ENCODE assay signal across 7 cellular contexts in the genomic region with DNA sequence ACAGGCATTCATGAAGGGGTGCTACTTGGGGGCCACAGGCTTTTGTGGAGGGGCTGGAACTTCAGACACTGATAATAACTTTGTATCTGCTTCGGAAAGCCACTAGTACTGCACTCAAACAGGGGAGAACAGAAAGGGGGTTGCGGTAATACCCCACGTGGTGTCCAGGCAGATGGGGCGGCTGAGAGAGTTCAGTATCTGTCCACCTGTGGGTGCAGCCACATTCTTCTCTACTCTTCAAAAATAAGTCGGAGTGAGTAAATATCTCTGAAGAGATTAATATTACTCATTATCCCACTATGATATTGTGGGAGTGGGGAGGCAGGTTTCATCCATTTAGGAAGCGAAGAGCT.
DNase-seq lines count a peak whose midpoint lies in the region; ATAC-seq and TF ChIP-seq lines count a peak whose summit lies in the region.

No MANE protein-coding gene starts in this region.

- H3K27ac ChIP-seq in OCI-LY3 (ENCODE audit: low read length) (no peak overlapping the region), esophagus squamous epithelium (peak overlapping the region; percentile 71 to 94 (median 86)), skeletal muscle tissue (ENCODE audit: low read depth, low read length) (peak overlapping the region; percentile 29)

- H3K4me3 ChIP-seq in GM12875 (ENCODE audit: low read depth, low read length) (peak overlapping the region; percentile 47), OCI-LY3 (ENCODE audit: low read length) (peak overlapping the region; percentile 86), esophagus squamous epithelium (peak overlapping the region in 2 of 4 donors; percentile 45 to 73), skeletal muscle tissue (ENCODE audit: low read length in 3 of 3) (peak overlapping the region; percentile 70 to 74 (median 70))

- H4K20me1 ChIP-seq in OCI-LY3 (ENCODE audit: insufficient read depth, low read length): no peaks in the 10 kb centered on the region

- no peak for TF ChIP-seq CTCF in GM12875 (IDR thresholded peaks at IDR 0.05; ENCODE audit: borderline replicate concordance, insufficient read depth, low read depth, low read length)
- TF ChIP-seq CTCF in OCI-LY3 (IDR thresholded peaks at IDR 0.05; ENCODE audit: low read depth, low read length): no peak
- TF ChIP-seq CTCF in esophagus squamous epithelium (IDR thresholded peaks at IDR 0.05): no peak

- H3K27me3 ChIP-seq in OCI-LY3 (ENCODE audit: low read depth, low read length) (no peaks in the 10 kb centered on the region), esophagus squamous epithelium (no peaks in the 10 kb centered on the region), skeletal muscle tissue (ENCODE audit: control insufficient read depth in 3 of 3, insufficient read depth in 3 of 3, low read length in 3 of 3) (no peaks in the 10 kb centered on the region)

- no peak for TF ChIP-seq POLR2A in esophagus squamous epithelium (IDR thresholded peaks at IDR 0.05)

- peak overlapping the region; percentile 78 for H3K4me2 ChIP-seq in OCI-LY3 (ENCODE audit: low read length)

- peak overlapping the region; percentile 76; the same call in 1 of the 2 replicates for H2AFZ ChIP-seq in OCI-LY3 (ENCODE audit: low read depth, low read length)

- H3K79me2 ChIP-seq in OCI-LY3 (ENCODE audit: low read length): no peaks in the 10 kb centered on the region

- H3K36me3 ChIP-seq in OCI-LY3 (replicated peaks; ENCODE audit: low read depth, low read length) (no peaks in the 10 kb centered on the region), esophagus squamous epithelium (no peaks in the 10 kb centered on the region), skeletal muscle tissue (ENCODE audit: control insufficient read depth in 3 of 3, insufficient read depth in 3 of 3, low read length in 3 of 3) (no peaks in the 10 kb centered on the region)

- H3K4me1 ChIP-seq in OCI-LY3 (ENCODE audit: low read length): peaks cover 13% of the 10 kb centered on the region; the same call in 1 of the 2 replicates
- H3K4me1 ChIP-seq in esophagus squamous epithelium: peaks cover 36 to 97% (median 41%) of the 10 kb centered on the region in 3 donors
- peaks cover 42 to 49% (median 44%) of the 10 kb centered on the region in 3 donors for H3K4me1 ChIP-seq in skeletal muscle tissue (ENCODE audit: control insufficient read depth in 3 of 3, insufficient read depth in 3 of 3, low read length in 3 of 3)

- H3K9me3 ChIP-seq in OCI-LY3 (ENCODE audit: insufficient read depth, low read length) (no peaks in the 10 kb centered on the region), esophagus squamous epithelium (no peaks in the 10 kb centered on the region), skeletal muscle tissue (ENCODE audit: control insufficient read depth in 3 of 3, low read length in 3 of 3) (no peaks in the 10 kb centered on the region)

- DNase-seq in esophagus squamous epithelium (lab: John Stamatoyannopoulos, UW): no peak

- intact Hi-C loops in esophagus squamous epithelium (cut with DNase I): loop anchor here (5.0 kb wide), 1 partner anchor 66 kb away; no protein-coding TSS in a partner anchor

- WGBS in esophagus squamous epithelium, 2 donors: 69 to 84% methylated on average over 5 to 6 of the region's 6 CpGs

- peak overlapping the region; percentile 55 for H3K9ac ChIP-seq in OCI-LY3 (ENCODE audit: low read length)
- H3K9ac ChIP-seq in skeletal muscle tissue (ENCODE audit: low read depth in 1 of 3, low read length in 3 of 3): peak overlapping the region in 2 of 3 donors; percentile 51 to 72

- no peak for ATAC-seq in GM18907 (IDR thresholded peaks at IDR 0.05; ENCODE audit: unreplicated experiment)
- no peak for ATAC-seq in GM21367 (IDR thresholded peaks at IDR 0.05; ENCODE audit: unreplicated experiment)
- no peak for ATAC-seq in GM18520 (IDR thresholded peaks at IDR 0.05; ENCODE audit: unreplicated experiment)
